In the genomic region with DNA sequence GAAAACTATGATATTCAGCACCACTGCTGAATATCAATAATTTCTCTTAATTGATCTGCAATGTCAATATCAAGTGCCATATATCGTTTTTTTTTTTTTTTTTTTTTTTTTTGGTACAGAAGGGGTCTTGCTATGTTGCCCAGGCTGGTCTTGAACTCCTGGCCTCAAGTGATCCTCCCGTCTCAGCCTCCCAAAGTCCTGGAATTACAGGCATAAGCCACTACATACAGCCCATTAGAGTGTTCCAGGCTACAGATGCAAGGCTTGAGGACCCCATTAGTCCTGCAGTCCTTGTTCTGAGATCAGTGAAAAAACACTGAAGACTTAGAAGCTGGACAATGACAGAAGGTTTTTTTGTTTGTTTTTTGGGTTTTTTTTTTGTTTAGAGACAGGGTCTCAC, we compare ENCODE assay signal across 26 cellular contexts. TPM values are rescaled to one million over a fixed set of nuclear protein-coding genes. Genes with fewer than 3 reads are reported as not detected.
DNase-seq lines count a peak whose midpoint lies in the region; ATAC-seq, FAIRE-seq and TF ChIP-seq lines count a peak whose summit lies in the region.
"Had no signal": no experiment of that assay in that cellular context is flagged by ENCODE, and none has a peak within 500 bp of the region (broad histone marks: within the 10 kb centered on the region; RNA-seq: fewer than 3 reads in every experiment).

No MANE protein-coding gene starts in this region.

- H4K20me1 ChIP-seq in K562 (replicated peaks; ENCODE audit: control insufficient read depth, insufficient read depth, low read length), result no peaks in the 10 kb centered on the region

- in situ Hi-C loops in K562 (cut with MboI), result no loop called here

- no peak for FAIRE-seq in K562 (lab: Jason Lieb, UNC)
- FAIRE-seq: A204.1, GM12878, GM12892, GM18507, GM19239 had no signal

- H3K9ac ChIP-seq in K562 (ENCODE audit: insufficient read depth in 1 of 2, low read depth in 2 of 2, low read length in 2 of 2) (no peak overlapping the region), colonic mucosa (ENCODE audit: low read depth in 2 of 2, low read length in 2 of 2) (no peak overlapping the region)
- H3K9ac ChIP-seq: BLaER1 had no signal

- H3K9me1 ChIP-seq in K562 (ENCODE audit: control insufficient read depth, insufficient read depth, low read length), result no peaks in the 10 kb centered on the region

- intact Hi-C loops in K562 (cut with micrococcal nuclease) (no loop called here), colonic mucosa (cut with DNase I) (no loop called here)

- no TSS peak for BruUV-seq in K562 (replicated peaks; lab: Mats Ljungman, UMichigan)

- H3K27me3 ChIP-seq in K562 (ENCODE audit: control insufficient read depth in 2 of 2, insufficient read depth in 2 of 2, low read length in 2 of 2), result no peaks in the 10 kb centered on the region
- no peaks in the 10 kb centered on the region for H3K27me3 ChIP-seq in colonic mucosa
- H3K27me3 ChIP-seq: BE2C, BLaER1 had no signal

- TF ChIP-seq RAD21 in K562 (CRISPR knock-in tag; conservative IDR thresholded peaks at IDR 0.05 in 1 of 2, IDR thresholded peaks at IDR 0.05 in 1 of 2), result no peak

- ATAC-seq in K562, result no peak
- ATAC-seq: GM12878 had no signal

- TF ChIP-seq EP300 in K562 (IDR thresholded peaks at IDR 0.05; ENCODE audit: low read length), result no peak

- no peak overlapping the region for H3K4me3 ChIP-seq in K562
- H3K4me3 ChIP-seq in colonic mucosa, result no peak overlapping the region
- H3K4me3 ChIP-seq: BLaER1, GM12878 had no signal

- H3K36me3 ChIP-seq in K562 (ENCODE audit: control insufficient read depth, insufficient read depth, low read length) (no peaks in the 10 kb centered on the region), colonic mucosa (no peaks in the 10 kb centered on the region)
- H3K36me3 ChIP-seq: BE2C, BLaER1 had no signal

- DNase-seq in K562 (ENCODE audit: extremely low read depth in 1 of 4, low spot score in 3 of 4), result no peak
- no peak for DNase-seq in NCI-H1105 treated with DMSO at 0.1 percent for 48 hours (lab: John Stamatoyannopoulos, UW)
- DNase-seq in colonic mucosa, result no peak
- DNase-seq: 8988T; ACHN; BE2C; C1 segment of cervical spinal cord; CD4-positive, alpha-beta memory T cell; CD4-positive, CD25-positive, alpha-beta regulatory T cell; CD8-positive, alpha-beta memory T cell; COR-L47; DMS 273 treated with DMSO at 0.1 percent for 48 hours; DMS153; DMS53; DMS79; DND-41; EL; GDM1 had no signal

- no peak for TF ChIP-seq POLR2A in K562 (conservative IDR thresholded peaks at IDR 0.05)

- POLR2A ChIA-PET in K562 (lab: Yijun Ruan, JAX), result no interaction called here

- H3K27ac ChIP-seq in 22Rv1 (0 out of 2 replicates have a peak overlapping the region, but pooled peaks have one; percentile 49), VCaP (peak overlapping the region; percentile 64), K562 (ENCODE audit: extremely low read depth, low read depth, low read length) (no peak overlapping the region), colonic mucosa (no peak overlapping the region)
- H3K27ac ChIP-seq: BLaER1 had no signal

- no peak for TF ChIP-seq CTCF in 22Rv1 (IDR thresholded peaks at IDR 0.05)
- TF ChIP-seq CTCF in VCaP (conservative IDR thresholded peaks at IDR 0.05), result no peak
- no peak for TF ChIP-seq CTCF in K562 (IDR thresholded peaks at IDR 0.05 in 2 of 3, conservative IDR thresholded peaks at IDR 0.05 in 1 of 3; ENCODE audit: insufficient read depth in 2 of 3, low read depth in 1 of 3, low read length in 3 of 3)
- TF ChIP-seq CTCF in colonic mucosa (IDR thresholded peaks at IDR 0.05), result no peak

- CTCF ChIA-PET in K562 (lab: Yijun Ruan, JAX; ENCODE audit: low intra/inter-chr PET ratio), result no interaction called here

- no peaks in the 10 kb centered on the region for H3K79me2 ChIP-seq in K562 (ENCODE audit: control insufficient read depth, insufficient read depth, low read length)

- H3K4me1 ChIP-seq in K562 (replicated peaks in 1 of 2; ENCODE audit: control insufficient read depth in 2 of 2, insufficient read depth in 2 of 2, low read length in 2 of 2) (no peaks in the 10 kb centered on the region), colonic mucosa (no peaks in the 10 kb centered on the region)
- H3K4me1 ChIP-seq: BE2C, BLaER1 had no signal

- H3K9me3 ChIP-seq in K562 (replicated peaks; ENCODE audit: control insufficient read depth, insufficient read depth, low read depth, low read length), result no peaks in the 10 kb centered on the region
- H3K9me3 ChIP-seq in colonic mucosa, result no peaks in the 10 kb centered on the region
- H3K9me3 ChIP-seq: BE2C, BLaER1 had no signal

- no peak overlapping the region for H3K4me2 ChIP-seq in K562 (ENCODE audit: insufficient read depth, low read length)
- H3K4me2 ChIP-seq: BLaER1 had no signal

- H2AFZ ChIP-seq in K562 (ENCODE audit: low read depth, low read length), result no peak overlapping the region

- 0% methylated on average over 2 of the region's 2 CpGs for WGBS in K562 (ENCODE audit: insufficient coverage, low coverage, missing lambda C conversion rate)

TF ChIP-seq in K562, 482 proteins besides CTCF, POLR2A, EP300 and RAD21:
- peak; percentile 59 for TF ChIP-seq ZNF121 (CRISPR knock-in tag; conservative IDR thresholded peaks at IDR 0.05)
- no peak for TF ChIP-seq RNF2 (IDR thresholded peaks at IDR 0.05)

RNA-seq across cellular contexts. Expression of a gene that starts 48.3 kb away (rescaled TPM):
- total RNA-seq in K562 (2011; cell fraction: chromatin; rRNA removed; ENCODE audit: low replicate concordance), result 2.3 and 4.3 TPM in 2 replicates
- total RNA-seq in K562 (2011; cell fraction: nucleolus; rRNA removed), result 0.83 and 0.92 TPM in 2 replicates
- total RNA-seq in K562 (2011; cell fraction: nucleoplasm; rRNA removed), result 0.81 and 1.1 TPM in 2 replicates
- total RNA-seq in K562 (2014; rRNA removed) (1.4 and 1.6 TPM in 2 replicates), K562 (2014; rRNA removed; fragmentation: Illumina TruSeq; extraction: Trizol) (2.0 and 3.0 TPM in 2 replicates), K562 (2015; rRNA removed; fragmentation: Illumina TruSeq; extraction: Trizol) (2.6 and 2.8 TPM in 2 replicates), K562 (2021) (2.8 and 3.2 TPM in 2 replicates), colonic mucosa (10 to 100 TPM; 34.5 to 43.9 TPM)
- polyA plus RNA-seq in K562 (2011; rRNA removed) (1.6 and 1.7 TPM in 2 replicates), K562 (2014; fragmentation: Illumina TruSeq; extraction: Trizol) (1.4 and 1.9 TPM in 2 replicates), K562 (2014; fragmentation: Nextera tagmentation; extraction: Ambion mirVana) (1 to 10 TPM; 1.4 TPM), K562 (2014; rRNA removed) (0.94 and 1.0 TPM in 2 replicates)
- 0.57 and 0.74 TPM in 2 replicates for polyA plus RNA-seq in K562 (2011; cell fraction: cytosol; rRNA removed)
- polyA plus RNA-seq in K562 (2011; cell fraction: nucleus; rRNA removed), result 0.62 and 0.75 TPM in 2 replicates
- 5.3 and 6.2 TPM in 2 replicates for polyA plus RNA-seq in K562 (2012)
- 4.2 and 4.8 TPM in 2 replicates for polyA minus RNA-seq in K562 (2011; rRNA and poly(A)+ RNA removed)
- 2.3 and 3.5 TPM in 2 replicates for polyA minus RNA-seq in K562 (2011; cell fraction: cytosol; rRNA and poly(A)+ RNA removed)
- 1.9 and 2.8 TPM in 2 replicates for polyA minus RNA-seq in K562 (2011; cell fraction: nucleus; rRNA and poly(A)+ RNA removed)

Comparison
In these comparisons a context has a peak if more than half of its experiments do, and no peak if none do; other contexts are left out.
1. H3K27ac ChIP-seq: peak in 22Rv1 (single experiment) and VCaP (single experiment); none in K562 (single experiment) and colonic mucosa (single experiment).
2. RNA of a gene that starts 48.3 kb away (total RNA-seq): 34.5 to 43.9 TPM in colonic mucosa; 0.81 to 4.3 TPM in K562; every median in the first group is over 4 times any median in the second.